Comparison of ENCODE assay signal across 20 cellular contexts in the genomic region with DNA sequence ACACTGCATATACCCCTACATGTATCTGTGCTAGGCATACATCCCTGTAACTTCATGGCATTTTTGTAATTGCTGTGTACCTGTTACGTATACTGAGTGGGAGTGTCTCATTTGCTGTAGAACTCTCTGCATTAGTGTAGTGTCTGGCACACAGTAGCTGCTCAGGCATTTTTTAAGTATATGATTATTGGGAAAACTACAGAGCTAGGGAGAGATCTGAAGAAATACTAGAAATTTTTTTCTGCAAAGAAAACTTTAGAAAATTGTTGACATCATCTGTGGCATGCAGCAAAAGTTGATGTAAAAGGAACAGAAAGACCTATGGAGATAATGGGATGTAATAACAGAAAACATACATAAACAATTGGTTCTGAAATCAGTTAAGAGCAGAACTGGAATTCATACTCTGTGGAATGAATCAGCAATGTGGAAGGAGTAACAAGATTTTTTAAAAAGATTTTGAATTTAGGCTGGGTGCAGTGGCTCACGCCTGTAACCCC. TPM values are rescaled to one million over a fixed set of nuclear protein-coding genes. Genes with fewer than 3 reads are reported as not detected.
DNase-seq lines count a peak whose midpoint lies in the region; ATAC-seq and TF ChIP-seq lines count a peak whose summit lies in the region.
"Had no signal": no experiment of that assay in that cellular context is flagged by ENCODE, and none has a peak within 500 bp of the region (broad histone marks: within the 10 kb centered on the region; RNA-seq: fewer than 3 reads in every experiment).

No MANE protein-coding gene starts in this region.

- no peak for TF ChIP-seq CTCF in AG04450 (IDR thresholded peaks at IDR 0.05; ENCODE audit: low read depth, low read length)

- CTCF ChIA-PET in AG04450 (lab: Charles Lee), result no interaction called here
- CTCF ChIA-PET in activated CD4-positive, alpha-beta memory T cell treated with anti-CD3 and anti-CD28 coated beads, Interleukin-2, amount 10 ng/mL, durations not matched to agents 7 days and 5 days (lab: Charles Lee), result no interaction called here

- no peak for ATAC-seq in CD4-positive, CD25-positive, alpha-beta regulatory T cell (ENCODE audit: low read depth in 2 of 2)
- no peak for ATAC-seq in activated T-helper 17 cell treated with anti-CD3 and anti-CD28 coated beads, Interleukin-2, amount 50 U/mL, for 72 hours (replicated peaks)
- no peak for ATAC-seq in memory B cell (ENCODE audit: low read depth)

- H3K9me3 ChIP-seq in AG04450 (ENCODE audit: control insufficient read depth, insufficient read depth, low read length), result no peaks in the 10 kb centered on the region; the same call in 1 of the 2 replicates
- no peaks in the 10 kb centered on the region for H3K9me3 ChIP-seq in CD4-positive, CD25-positive, alpha-beta regulatory T cell (ENCODE audit: control insufficient read depth in 2 of 2, low read length in 2 of 2)
- H3K9me3 ChIP-seq: breast epithelium, right atrium auricular region had no signal

- H3K36me3 ChIP-seq in CD4-positive, CD25-positive, alpha-beta regulatory T cell (ENCODE audit: control insufficient read depth, insufficient read depth, low read length), result peaks cover 3% of the 10 kb centered on the region
- H3K36me3 ChIP-seq: breast epithelium, right atrium auricular region had no signal

- no peak for DNase-seq in AG04450 (ENCODE audit: low read depth, low spot score)
- DNase-seq in CD4-positive, CD25-positive, alpha-beta regulatory T cell, result no peak
- DNase-seq in memory B cell (ENCODE audit: low spot score in 2 of 2), result no peak
- no peak for DNase-seq in NCI-H2081 (lab: John Stamatoyannopoulos, UW)
- no peak for DNase-seq in activated CD4-positive, alpha-beta memory T cell treated with anti-CD3 and anti-CD28 coated beads, Interleukin-2, amount 10 ng/mL, durations not matched to agents 7 days and 5 days
- DNase-seq in NCI-H1694 (lab: John Stamatoyannopoulos, UW), result no peak
- DNase-seq: activated effector memory CD4-positive, alpha-beta T cell treated with Interleukin-2 at 50 U/mL for 16 hours; amygdala; effector CD8-positive, alpha-beta T cell; head of caudate nucleus; Kasumi-1; NCI-H1436 treated with DMSO at 0.1 percent for 48 hours; NCI-H446 treated with DMSO at 0.1 percent for 48 hours; T-helper 2 cell had no signal

- no peaks in the 10 kb centered on the region for H3K27me3 ChIP-seq in AG04450 (ENCODE audit: control insufficient read depth, insufficient read depth, low read length)
- no peaks in the 10 kb centered on the region for H3K27me3 ChIP-seq in CD4-positive, CD25-positive, alpha-beta regulatory T cell (ENCODE audit: control insufficient read depth, insufficient read depth, low read length)
- H3K27me3 ChIP-seq: breast epithelium, right atrium auricular region had no signal

- POLR2A ChIA-PET in AG04450 (lab: Yijun Ruan, JAX), result interaction anchor here (0.6 kb wide), 1 partner anchor 12 kb away, joined by 3 read pairs; no protein-coding TSS in a partner anchor
- POLR2A ChIA-PET in activated CD4-positive, alpha-beta memory T cell treated with anti-CD3 and anti-CD28 coated beads, Interleukin-2, amount 10 ng/mL, durations not matched to agents 7 days and 5 days (lab: Charles Lee), result no interaction called here

- H3K4me1 ChIP-seq in CD4-positive, CD25-positive, alpha-beta regulatory T cell (ENCODE audit: control insufficient read depth, insufficient read depth, low read length, poor library complexity, severe bottlenecking), result peaks cover 35% of the 10 kb centered on the region
- H3K4me1 ChIP-seq: breast epithelium had no signal

- H3K27ac ChIP-seq in AG04450 (ENCODE audit: low read depth, low read length), result peak overlapping the region; percentile 13
- no peak overlapping the region for H3K27ac ChIP-seq in CD4-positive, CD25-positive, alpha-beta regulatory T cell (ENCODE audit: insufficient read depth, low read length, poor library complexity, severe bottlenecking)
- H3K27ac ChIP-seq: breast epithelium, C4-2B, HL-60, right atrium auricular region had no signal

- no peaks in the 10 kb centered on the region for H3K9me3 Mint-ChIP-seq in CD4-positive, CD25-positive, alpha-beta regulatory T cell
- no peaks in the 10 kb centered on the region for H3K9me3 Mint-ChIP-seq in activated T-helper 17 cell treated with anti-CD3 and anti-CD28 coated beads, Interleukin-2, amount 50 U/mL, for 72 hours
- H3K9me3 Mint-ChIP-seq in memory B cell, result no peaks in the 10 kb centered on the region
- H3K9me3 Mint-ChIP-seq in activated CD4-positive, alpha-beta memory T cell treated with anti-CD3 and anti-CD28 coated beads, Interleukin-2, amount 10 ng/mL, durations not matched to agents 7 days and 5 days, result no peaks in the 10 kb centered on the region
- H3K9me3 Mint-ChIP-seq: type B pancreatic cell had no signal

- no peaks in the 10 kb centered on the region for H3K27me3 Mint-ChIP-seq in CD4-positive, CD25-positive, alpha-beta regulatory T cell
- H3K27me3 Mint-ChIP-seq in activated T-helper 17 cell treated with anti-CD3 and anti-CD28 coated beads, Interleukin-2, amount 50 U/mL, for 72 hours, result no peaks in the 10 kb centered on the region
- H3K27me3 Mint-ChIP-seq in memory B cell, result no peaks in the 10 kb centered on the region
- no peaks in the 10 kb centered on the region for H3K27me3 Mint-ChIP-seq in activated CD4-positive, alpha-beta memory T cell treated with anti-CD3 and anti-CD28 coated beads, Interleukin-2, amount 10 ng/mL, durations not matched to agents 7 days and 5 days
- H3K27me3 Mint-ChIP-seq: type B pancreatic cell had no signal

- no peaks in the 10 kb centered on the region for H3K36me3 Mint-ChIP-seq in CD4-positive, CD25-positive, alpha-beta regulatory T cell
- peaks cover 63% of the 10 kb centered on the region for H3K36me3 Mint-ChIP-seq in activated T-helper 17 cell treated with anti-CD3 and anti-CD28 coated beads, Interleukin-2, amount 50 U/mL, for 72 hours (ENCODE audit: low read depth)
- peaks cover 8% of the 10 kb centered on the region for H3K36me3 Mint-ChIP-seq in memory B cell
- H3K36me3 Mint-ChIP-seq in activated CD4-positive, alpha-beta memory T cell treated with anti-CD3 and anti-CD28 coated beads, Interleukin-2, amount 10 ng/mL, durations not matched to agents 7 days and 5 days (ENCODE audit: low read depth), result peaks cover 36% of the 10 kb centered on the region

- no peak overlapping the region for H3K4me3 ChIP-seq in AG04450 (ENCODE audit: low read depth, low read length)
- peak overlapping the region; percentile 2 for H3K4me3 ChIP-seq in CD4-positive, CD25-positive, alpha-beta regulatory T cell (ENCODE audit: low read depth, low read length)
- H3K4me3 ChIP-seq: breast epithelium, right atrium auricular region had no signal

- H3K4me3 Mint-ChIP-seq in CD4-positive, CD25-positive, alpha-beta regulatory T cell, result peak overlapping the region in 2 of 4 donors; percentile 19 to 25
- peak overlapping the region; percentile 11 for H3K4me3 Mint-ChIP-seq in activated T-helper 17 cell treated with anti-CD3 and anti-CD28 coated beads, Interleukin-2, amount 50 U/mL, for 72 hours
- H3K4me3 Mint-ChIP-seq in memory B cell, result no peak overlapping the region
- H3K4me3 Mint-ChIP-seq in activated CD4-positive, alpha-beta memory T cell treated with anti-CD3 and anti-CD28 coated beads, Interleukin-2, amount 10 ng/mL, durations not matched to agents 7 days and 5 days, result no peak overlapping the region
- H3K4me3 Mint-ChIP-seq: type B pancreatic cell had no signal

- H3K4me1 Mint-ChIP-seq in CD4-positive, CD25-positive, alpha-beta regulatory T cell, result peaks cover 38 to 90% (median 63%) of the 10 kb centered on the region in 4 donors
- peaks cover 44% of the 10 kb centered on the region for H3K4me1 Mint-ChIP-seq in activated T-helper 17 cell treated with anti-CD3 and anti-CD28 coated beads, Interleukin-2, amount 50 U/mL, for 72 hours
- H3K4me1 Mint-ChIP-seq in memory B cell, result peaks cover 27% of the 10 kb centered on the region
- peaks cover 77% of the 10 kb centered on the region for H3K4me1 Mint-ChIP-seq in activated CD4-positive, alpha-beta memory T cell treated with anti-CD3 and anti-CD28 coated beads, Interleukin-2, amount 10 ng/mL, durations not matched to agents 7 days and 5 days

- H3K27ac Mint-ChIP-seq in CD4-positive, CD25-positive, alpha-beta regulatory T cell, result peak overlapping the region in 2 of 3 donors; percentile 33 to 47
- H3K27ac Mint-ChIP-seq in activated T-helper 17 cell treated with anti-CD3 and anti-CD28 coated beads, Interleukin-2, amount 50 U/mL, for 72 hours, result peak overlapping the region; percentile 11
- peak overlapping the region; percentile 63 for H3K27ac Mint-ChIP-seq in memory B cell
- no peak overlapping the region for H3K27ac Mint-ChIP-seq in activated CD4-positive, alpha-beta memory T cell treated with anti-CD3 and anti-CD28 coated beads, Interleukin-2, amount 10 ng/mL, durations not matched to agents 7 days and 5 days
- H3K27ac Mint-ChIP-seq: type B pancreatic cell had no signal

RNA-seq across cellular contexts. Expression of a gene that starts 11.6 kb away (rescaled TPM):
- polyA plus RNA-seq in AG04450 (2011; rRNA removed), result 376 and 441 TPM in 2 replicates
- polyA minus RNA-seq in AG04450 (2011; rRNA and poly(A)+ RNA removed), result 646 and 947 TPM in 2 replicates
- total RNA-seq in CD4-positive, CD25-positive, alpha-beta regulatory T cell, result 111 TPM
- 10 to 100 TPM; 37.4 to 47.2 (median 37.9) TPM for polyA plus RNA-seq in CD4-positive, CD25-positive, alpha-beta regulatory T cell
- 100 to 1,000 TPM; 162 to 200 TPM for total RNA-seq in activated T-helper 17 cell treated with anti-CD3 and anti-CD28 coated beads, Interleukin-2, amount 50 U/mL, for 72 hours
- total RNA-seq in activated CD4-positive, alpha-beta memory T cell treated with anti-CD3 and anti-CD28 coated beads, Interleukin-2, amount 10 ng/mL, durations not matched to agents 7 days and 5 days, result 100 to 1,000 TPM; 156 to 163 TPM
